Comparison of ENCODE assay signal across 8 cellular contexts in genomic region chr16:30786936-30787612, GRCh38. TPM values are rescaled to one million over a fixed set of nuclear protein-coding genes. Genes with fewer than 3 reads are reported as not detected.
A peak's percentile ranks its signal among the peaks of the same experiment; 100 is the strongest.
DNase-seq lines count a peak whose midpoint lies in the region; ATAC-seq and TF ChIP-seq lines count a peak whose summit lies in the region.

Gene ZNF629, minus strand, starts transcription at chr16:30787205. Its CDS starts 2,723 bp downstream, at chr16:30784482.

- H3K27ac ChIP-seq in RWPE1 (peak within 1 kb of the TSS; percentile 84), breast epithelium (peak within 1 kb of the TSS; percentile 91)

- TF ChIP-seq CTCF in RWPE1 (conservative IDR thresholded peaks at IDR 0.05; ENCODE audit: low read depth): no peak
- TF ChIP-seq CTCF in breast epithelium (IDR thresholded peaks at IDR 0.05): peak in 1 of 3 donors; percentile 25

- H3K4me1 ChIP-seq in breast epithelium: peaks cover 0 to 6% of the 10 kb centered on the region in 2 donors

- H3K9me3 ChIP-seq in breast epithelium: no peaks in the 10 kb centered on the region
- no peaks in the 10 kb centered on the region for H3K9me3 ChIP-seq in iPS-18c (ENCODE audit: control insufficient read depth, insufficient read depth, low read length)

- no peaks in the 10 kb centered on the region for H3K27me3 ChIP-seq in breast epithelium

- CTCF ChIA-PET in RWPE1 (lab: Yijun Ruan, JAX): no interaction called here

- peaks cover 11% of the 10 kb centered on the region for H3K36me3 ChIP-seq in breast epithelium

- no peak for ATAC-seq in GM19397 (IDR thresholded peaks at IDR 0.05; ENCODE audit: unreplicated experiment)

- H3K4me3 ChIP-seq in breast epithelium (peak within 1 kb of the TSS; percentile 93 to 97 (median 96)), iPS-18c (ENCODE audit: insufficient read depth, low read depth, low read length) (peak within 1 kb of the TSS; percentile 64)

- no peak for TF ChIP-seq POLR2A in breast epithelium (IDR thresholded peaks at IDR 0.05)

- DNase-seq in CMK (ENCODE audit: low read depth) (peak; percentile 44), HT1080 (ENCODE audit: low read depth) (no peak), RWPE1 (ENCODE audit: low spot score) (peak; percentile 62), breast epithelium (ENCODE audit: low spot score in 2 of 2) (peak; percentile 54 to 74), retina (peak; percentile 98), NAMALWA (ENCODE audit: low spot score) (no peak)

- intact Hi-C loops in breast epithelium (cut with DNase I; ENCODE audit: low total_unique reads): no loop called here

- POLR2A ChIA-PET in RWPE1 (lab: Yijun Ruan, JAX; ENCODE audit: low non-redundant PET): interaction anchor here (0.6 to 1.5 kb wide), 2 partner anchors 18 to 21 kb away, joined by 3 to 12 read pairs; no protein-coding TSS in a partner anchor

RNA-seq across cellular contexts. Expression of gene ZNF629, which starts in this region (rescaled TPM):
- 14.5 and 15.9 TPM in 2 replicates for total RNA-seq in HT1080 (2014; rRNA removed; shearing (Covaris generic))
- polyA plus RNA-seq in HT1080 (2015; cell fraction: cytosol; rRNA removed): 5.2 and 6.0 TPM in 2 replicates
- polyA plus RNA-seq in HT1080 (2015; cell fraction: nucleus; rRNA removed): 10.5 and 10.9 TPM in 2 replicates
- 10 to 100 TPM in 2 of 3 donors, 1 to 10 TPM in 1; 9.4 to 16.2 (median 10.5) TPM for total RNA-seq in breast epithelium

Comparison
In these comparisons a context has a peak if more than half of its experiments do, and no peak if none do; other contexts are left out.
1. DNase-seq: peak in CMK (single experiment), RWPE1 (single experiment), breast epithelium (2 of 2) and retina (single experiment); none in HT1080 (single experiment) and NAMALWA (single experiment).